18 cellular contexts compared by ENCODE assay signal in genomic region chr5:148932355-148932935, GRCh38.
DNase-seq lines count a peak whose midpoint lies in the region; ATAC-seq, FAIRE-seq and TF ChIP-seq lines count a peak whose summit lies in the region.
"Had no signal": no experiment of that assay in that cellular context is flagged by ENCODE, and none has a peak within 500 bp of the region (broad histone marks: within the 10 kb centered on the region; RNA-seq: fewer than 3 reads in every experiment).

No MANE protein-coding gene starts in this region.

- DNase-seq in GM03348 (ENCODE audit: low spot score): peak; percentile 27
- DNase-seq in astrocyte (ENCODE audit: low read depth): peak; percentile 8
- peak in 1 of 2 donors; percentile 22 for DNase-seq in left colon
- DNase-seq in A172 (ENCODE audit: low spot score): no peak
- no peak for DNase-seq in NK-92 (lab: John Stamatoyannopoulos, UW; ENCODE audit: unreplicated experiment)
- no peak for DNase-seq in activated naive CD4-positive, alpha-beta T cell treated with anti-CD3 and anti-CD28 coated beads, Interleukin-2, amount 50 U/mL, for 16 hours
- DNase-seq in NK-92 treated with Interleukin-12 subunit alpha and Interleukin-12 subunit beta, amount 100 ng/mL, for 24 hours (lab: John Stamatoyannopoulos, UW): no peak
- DNase-seq: Caco-2; CD4-positive, alpha-beta T cell; H7; NCI-H1105 treated with DMSO at 0.1 percent for 48 hours; NCI-H1694 treated with DMSO at 0.1 percent for 48 hours; NCI-H226; NCI-H524; SJCRH30 had no signal

- intact Hi-C loops in left colon (cut with DNase I, micrococcal nuclease): no loop called here

- no peak for TF ChIP-seq CTCF in astrocyte (IDR thresholded peaks at IDR 0.05; ENCODE audit: insufficient read depth, low read depth, low read length)

- no peak overlapping the region for H3K27ac Mint-ChIP-seq in astrocyte (ENCODE audit: unreplicated experiment)
- H3K27ac Mint-ChIP-seq: CD4-positive, alpha-beta T cell had no signal

- H3K4me2 ChIP-seq in astrocyte (ENCODE audit: low read length): no peak overlapping the region

- H3K27ac ChIP-seq in astrocyte (ENCODE audit: low read depth, low read length): no peak overlapping the region
- H3K27ac ChIP-seq: SJCRH30 had no signal

- H3K9me3 ChIP-seq in astrocyte (ENCODE audit: insufficient read depth, low read depth, low read length): no peaks in the 10 kb centered on the region
- H3K9me3 ChIP-seq: Caco-2, SJCRH30 had no signal

- H3K4me1 ChIP-seq in astrocyte (ENCODE audit: insufficient read depth, low read length): peaks cover 7% of the 10 kb centered on the region
- H3K4me1 ChIP-seq: Caco-2, SJCRH30 had no signal

- H3K4me3 Mint-ChIP-seq in astrocyte (ENCODE audit: unreplicated experiment): no peak overlapping the region
- H3K4me3 Mint-ChIP-seq: CD4-positive, alpha-beta T cell had no signal

- peaks cover 5% of the 10 kb centered on the region for H3K36me3 Mint-ChIP-seq in astrocyte (ENCODE audit: low read depth, unreplicated experiment)

- ATAC-seq in left colon: peak; percentile 68
- ATAC-seq: K562, Panc1 had no signal

- H3K27me3 ChIP-seq in astrocyte (ENCODE audit: insufficient read depth, low read length): no peaks in the 10 kb centered on the region

- no peaks in the 10 kb centered on the region for H3K79me2 ChIP-seq in astrocyte (ENCODE audit: insufficient read depth, low read length)

- peaks cover 7% of the 10 kb centered on the region for H3K9me3 Mint-ChIP-seq in astrocyte (ENCODE audit: unreplicated experiment)
- H3K9me3 Mint-ChIP-seq: CD4-positive, alpha-beta T cell had no signal

- H3K27me3 Mint-ChIP-seq in astrocyte (ENCODE audit: low read depth, unreplicated experiment): peaks cover 6% of the 10 kb centered on the region
- H3K27me3 Mint-ChIP-seq: CD4-positive, alpha-beta T cell had no signal

- H3K4me3 ChIP-seq in astrocyte (ENCODE audit: insufficient read depth, low read depth, low read length): no peak overlapping the region
- H3K4me3 ChIP-seq: K562, SJCRH30 had no signal

- H3K9ac ChIP-seq in astrocyte (ENCODE audit: low read length): no peak overlapping the region

- H3K4me1 Mint-ChIP-seq in astrocyte (ENCODE audit: low read depth, unreplicated experiment): peaks cover 5% of the 10 kb centered on the region

- FAIRE-seq in astrocyte (lab: Jason Lieb, UNC): no peak
- FAIRE-seq: GM12891, K562 had no signal

- H4K20me1 ChIP-seq in astrocyte (ENCODE audit: insufficient read depth, low read length): no peaks in the 10 kb centered on the region

- no peak overlapping the region for H2AFZ ChIP-seq in astrocyte (ENCODE audit: low read depth, low read length)

- H3K36me3 ChIP-seq in astrocyte (ENCODE audit: insufficient read depth, low read length): no peaks in the 10 kb centered on the region
- H3K36me3 ChIP-seq: SJCRH30 had no signal

Comparison
In these comparisons a context has a peak if more than half of its experiments do, and no peak if none do; other contexts are left out.
1. DNase-seq: peak in GM03348 (single experiment) and astrocyte (single experiment); none in A172 (single experiment), NK-92 (single experiment), activated naive CD4-positive, alpha-beta T cell treated with anti-CD3 and anti-CD28 coated beads, Interleukin-2, amount 50 U/mL, for 16 hours (single experiment) and NK-92 treated with Interleukin-12 subunit alpha and Interleukin-12 subunit beta, amount 100 ng/mL, for 24 hours (single experiment).